Comparison of ENCODE assay signal across 8 cellular contexts in the genomic region with DNA sequence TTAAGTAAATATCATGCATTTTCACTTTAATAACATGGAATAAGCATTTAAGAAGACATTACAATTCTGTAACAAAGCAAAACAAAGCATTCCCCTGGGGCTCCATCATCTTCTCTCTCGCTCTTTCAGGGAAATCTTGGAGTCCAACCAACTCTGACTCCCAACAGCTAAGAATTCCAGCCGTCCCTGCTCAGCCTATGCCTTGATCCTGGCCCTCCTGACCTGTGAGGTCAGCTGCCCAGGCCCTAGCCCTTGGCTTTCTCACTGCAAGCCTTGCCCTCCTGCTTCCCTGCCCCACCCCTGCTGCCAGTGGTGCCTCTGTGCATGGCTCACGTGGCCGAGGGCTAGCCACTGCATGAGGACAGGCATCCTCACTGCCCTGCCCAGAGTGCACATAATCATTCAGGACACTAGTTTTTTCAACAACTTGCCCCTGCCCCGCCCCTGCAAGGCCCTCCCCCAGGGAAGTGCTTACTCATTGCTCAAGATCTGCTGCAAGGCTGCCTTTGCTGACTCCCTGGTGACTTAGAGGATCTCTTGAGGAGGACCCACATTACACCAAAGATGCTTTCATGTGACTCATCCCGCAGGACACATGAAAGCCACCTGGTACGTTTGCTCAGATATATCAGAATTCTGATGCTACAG. TPM values are rescaled to one million over a fixed set of nuclear protein-coding genes. Genes with fewer than 3 reads are reported as not detected.
DNase-seq lines count a peak whose midpoint lies in the region; ATAC-seq and TF ChIP-seq lines count a peak whose summit lies in the region.

No MANE protein-coding gene starts in this region.

- in situ Hi-C loops in Panc1 (cut with HindIII; ENCODE audit: low pct_unique_long_range_greater_than_20kb, low sequenced_read_pairs): no loop called here

- CTCF ChIA-PET in Panc1 (lab: Charles Lee): no interaction called here

- DNase-seq in GM12865 (ENCODE audit: low read depth) (peak; percentile 16), Panc1 (ENCODE audit: low read depth, low spot score) (peak; percentile 47), epithelial cell of proximal tubule (ENCODE audit: low read depth) (peak; percentile 18), progenitor cell of endocrine pancreas (ENCODE audit: low spot score, unreplicated experiment) (no peak), T-helper 17 cell (no peak)
- no peak for DNase-seq in activated CD4-positive, CD25-positive, alpha-beta regulatory T cell treated with anti-CD3 and anti-CD28 coated beads, Interleukin-2, amount 50 U/mL, for 72 hours

- H3K36me3 ChIP-seq in Panc1 (ENCODE audit: control insufficient read depth, insufficient read depth, low read length): peaks cover 9% of the 10 kb centered on the region

- H3K4me3 Mint-ChIP-seq in progenitor cell of endocrine pancreas (ENCODE audit: low read depth) (no peak overlapping the region), T-helper 17 cell (no peak overlapping the region)

- peaks cover 4% of the 10 kb centered on the region for H3K9me3 Mint-ChIP-seq in progenitor cell of endocrine pancreas (ENCODE audit: low read depth)

- no peak overlapping the region for H3K27ac ChIP-seq in Panc1 (ENCODE audit: low read length)

- H3K4me1 Mint-ChIP-seq in progenitor cell of endocrine pancreas (ENCODE audit: low read depth): no peaks in the 10 kb centered on the region
- H3K4me1 Mint-ChIP-seq in T-helper 17 cell: peaks cover 12% of the 10 kb centered on the region

- no peaks in the 10 kb centered on the region for H3K9me3 ChIP-seq in Panc1 (ENCODE audit: control insufficient read depth, insufficient read depth, low read depth, low read length)
- H3K9me3 ChIP-seq in T-helper 17 cell (ENCODE audit: control insufficient read depth, low read length, poor library complexity, severe bottlenecking): no peaks in the 10 kb centered on the region

- TF ChIP-seq CTCF in GM12865 (IDR thresholded peaks at IDR 0.05; ENCODE audit: insufficient read depth, low read depth, low read length, missing control alignments) (no peak), Panc1 (IDR thresholded peaks at IDR 0.05) (no peak), epithelial cell of proximal tubule (conservative IDR thresholded peaks at IDR 0.05; ENCODE audit: low read depth, low read length) (no peak), progenitor cell of endocrine pancreas (IDR thresholded peaks at IDR 0.05; ENCODE audit: unreplicated experiment) (no peak)

- no peak overlapping the region for H3K4me3 ChIP-seq in GM12865 (ENCODE audit: low read depth, low read length)
- no peak overlapping the region for H3K4me3 ChIP-seq in Panc1 (ENCODE audit: low read depth in 2 of 2, low read length in 2 of 2)
- H3K4me3 ChIP-seq in epithelial cell of proximal tubule (ENCODE audit: low read depth, low read length): no peak overlapping the region

- ATAC-seq in Panc1 (peak; percentile 53; the same call in 1 of the 2 replicates), T-helper 17 cell (no peak), HG03196 (IDR thresholded peaks at IDR 0.05; ENCODE audit: unreplicated experiment) (no peak), HG02981 (IDR thresholded peaks at IDR 0.05; ENCODE audit: unreplicated experiment) (no peak)

- intact Hi-C loops in Panc1 (cut with micrococcal nuclease; ENCODE audit: unreplicated experiment): no loop called here

- no TSS peak for BruUV-seq in Panc1 (replicated peaks; lab: Mats Ljungman, UMichigan)

- no peaks in the 10 kb centered on the region for H3K4me1 ChIP-seq in Panc1 (ENCODE audit: control insufficient read depth, insufficient read depth, low read length)

- H3K27me3 Mint-ChIP-seq in progenitor cell of endocrine pancreas (no peaks in the 10 kb centered on the region), T-helper 17 cell (no peaks in the 10 kb centered on the region)

- H3K27ac Mint-ChIP-seq in progenitor cell of endocrine pancreas (peak overlapping the region; percentile 54), T-helper 17 cell (no peak overlapping the region)

- H3K36me3 Mint-ChIP-seq in progenitor cell of endocrine pancreas (ENCODE audit: insufficient read depth): peaks cover 60% of the 10 kb centered on the region
- H3K36me3 Mint-ChIP-seq in T-helper 17 cell (ENCODE audit: low read depth): peaks cover 20% of the 10 kb centered on the region

- POLR2A ChIA-PET in Panc1 (lab: Charles Lee): no interaction called here

- H3K27me3 ChIP-seq in Panc1 (ENCODE audit: control insufficient read depth, insufficient read depth, low read length): no peaks in the 10 kb centered on the region

RNA-seq across cellular contexts. Expression of a gene that starts 37.6 kb away (rescaled TPM):
- 19.5 TPM for total RNA-seq in Panc1 (2021; ENCODE audit: unreplicated experiment)
- polyA plus RNA-seq in Panc1 (2012; ENCODE audit: insufficient read length): 9.8 TPM
- total RNA-seq in epithelial cell of proximal tubule: 18.1 and 19.0 TPM in 2 replicates
- total RNA-seq in progenitor cell of endocrine pancreas: 21.1 and 21.2 TPM in 2 replicates
- total RNA-seq in T-helper 17 cell: 10 to 100 TPM; 33.3 to 38.6 TPM

RNA-seq across cellular contexts. Expression of a gene that starts 50.1 kb away (rescaled TPM):
- total RNA-seq in Panc1 (2021; ENCODE audit: unreplicated experiment): 16.4 TPM
- 13.9 TPM for polyA plus RNA-seq in Panc1 (2012; ENCODE audit: insufficient read length)
- total RNA-seq in epithelial cell of proximal tubule: 9.1 and 11.0 TPM in 2 replicates
- total RNA-seq in progenitor cell of endocrine pancreas: 25.1 and 26.6 TPM in 2 replicates
- 10 to 100 TPM; 23.2 to 28.4 TPM for total RNA-seq in T-helper 17 cell

Comparison
In these comparisons a context has a peak if more than half of its experiments do, and no peak if none do; other contexts are left out.
1. DNase-seq: peak in GM12865 (single experiment), Panc1 (single experiment) and epithelial cell of proximal tubule (single experiment); none in progenitor cell of endocrine pancreas (single experiment), T-helper 17 cell (0 of 3) and activated CD4-positive, CD25-positive, alpha-beta regulatory T cell treated with anti-CD3 and anti-CD28 coated beads, Interleukin-2, amount 50 U/mL, for 72 hours (single experiment).